In the genomic region with DNA sequence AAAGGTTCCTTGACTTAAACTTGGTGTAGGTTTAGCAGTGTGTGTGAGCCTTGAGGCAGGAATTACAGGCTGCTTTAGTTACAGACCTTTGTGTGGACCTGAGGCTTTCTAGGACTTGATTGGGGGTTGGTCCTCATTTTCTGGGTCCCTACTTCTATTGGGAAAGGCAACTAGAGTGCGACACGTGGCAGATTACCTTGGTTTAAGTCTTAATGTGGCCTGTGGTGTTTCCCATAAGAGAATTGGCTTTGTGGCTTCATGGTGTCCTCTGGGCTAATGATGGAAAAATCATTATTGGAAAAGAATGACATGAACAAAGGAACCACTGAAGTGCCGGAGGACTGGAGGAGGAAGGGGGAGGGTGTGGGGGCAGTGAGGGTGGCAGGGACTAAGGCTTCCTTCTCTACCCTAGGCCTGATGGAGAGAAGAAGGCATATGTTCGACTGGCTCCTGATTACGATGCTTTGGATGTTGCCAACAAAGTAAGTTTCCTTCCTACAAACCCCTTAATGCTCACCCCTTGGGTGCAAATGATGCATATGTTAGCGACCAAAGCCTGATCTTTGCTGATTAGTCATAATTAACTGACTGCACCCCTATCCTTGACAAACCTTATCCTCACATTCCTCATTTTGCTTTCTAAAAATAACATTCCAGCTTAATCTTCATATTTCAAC, we compare ENCODE assay signal across 12 cellular contexts. TPM values are rescaled to one million over a fixed set of nuclear protein-coding genes. Genes with fewer than 3 reads are reported as not detected.
DNase-seq lines count a peak whose midpoint lies in the region; ATAC-seq, FAIRE-seq and TF ChIP-seq lines count a peak whose summit lies in the region.
"Had no signal": no experiment of that assay in that cellular context is flagged by ENCODE, and none has a peak within 500 bp of the region (broad histone marks: within the 10 kb centered on the region; RNA-seq: fewer than 3 reads in every experiment).

No MANE protein-coding gene starts in this region.

- CTCF ChIA-PET in A549 (lab: Yijun Ruan, JAX) = interaction anchor here (1.0 to 17.5 kb wide), 3 partner anchors 25 to 392 kb away, joined by 3 to 977 read pairs (median 67); partner anchors contain the start of gene TRAF4

- no peak for TF ChIP-seq RAD21 in A549 (conservative IDR thresholded peaks at IDR 0.05 in 1 of 2, IDR thresholded peaks at IDR 0.05 in 1 of 2)

- no peak for TF ChIP-seq EP300 in A549 (IDR thresholded peaks at IDR 0.05)

- ATAC-seq in A549 (no peak), HG03439 (IDR thresholded peaks at IDR 0.05; ENCODE audit: unreplicated experiment) (no peak)

- TF ChIP-seq CTCF in A549 (IDR thresholded peaks at IDR 0.05) = no peak

- H3K4me1 ChIP-seq in A549 (peaks cover 50% of the 10 kb centered on the region), iPS-15b (ENCODE audit: control insufficient read depth, insufficient read depth, low read length) (peaks cover 12% of the 10 kb centered on the region)

- peaks cover 51% of the 10 kb centered on the region for H3K36me3 ChIP-seq in SK-N-MC (ENCODE audit: insufficient read depth, low read length)
- H3K36me3 ChIP-seq in iPS-15b (ENCODE audit: control insufficient read depth, insufficient read depth, low read length) = peaks cover 45% of the 10 kb centered on the region

- no peak for FAIRE-seq in A549 (lab: Jason Lieb, UNC)

- no peaks in the 10 kb centered on the region for H3K27me3 ChIP-seq in iPS-15b (ENCODE audit: control insufficient read depth, insufficient read depth, low read length)
- H3K27me3 ChIP-seq: testis had no signal

- WGBS in A549 (ENCODE audit: missing lambda C conversion rate) = 80% methylated on average over 6 of the region's 6 CpGs

- H3K27ac ChIP-seq in A549 = peak overlapping the region in 1 of 2 experiments; percentile 96; a peak in 3 of 6 replicates
- H3K27ac ChIP-seq in SK-N-MC = peak overlapping the region; percentile 89
- H3K27ac ChIP-seq: testis had no signal

- H3K4me3 ChIP-seq in A549 (peak overlapping the region; percentile 77; the same call in 2 of the 3 replicates), GM08714 (ENCODE audit: low read length) (peak overlapping the region; percentile 2; the same call in 1 of the 2 replicates), SK-N-MC (no peak overlapping the region), iPS-15b (ENCODE audit: low read depth, low read length) (peak overlapping the region; percentile 3)
- H3K4me3 ChIP-seq: testis had no signal

- no peak for TF ChIP-seq POLR2A in A549 (IDR thresholded peaks at IDR 0.05; ENCODE audit: low read length)

- H3K4me2 ChIP-seq in A549 = peak overlapping the region; percentile 92

- H3K9ac ChIP-seq in SK-N-MC (ENCODE audit: insufficient read length) (no peak overlapping the region), iPS-15b (ENCODE audit: low read depth, low read length) (no peak overlapping the region)

- H3K9me3 ChIP-seq in A549 (no peaks in the 10 kb centered on the region), SK-N-MC (ENCODE audit: low read depth, low read length) (no peaks in the 10 kb centered on the region), iPS-15b (ENCODE audit: control insufficient read depth, insufficient read depth, low read length) (no peaks in the 10 kb centered on the region)
- H3K9me3 ChIP-seq: testis had no signal

- POLR2A ChIA-PET in A549 (lab: Yijun Ruan, JAX) = interaction anchor here (0.7 to 1.4 kb wide), 2 partner anchors 30 to 79 kb away, joined by 3 read pairs; no protein-coding TSS in a partner anchor

- no peak for DNase-seq in A549 (ENCODE audit: low read depth in 1 of 2, low spot score in 1 of 2)
- DNase-seq in SK-N-MC (ENCODE audit: low read depth, low spot score) = no peak
- no peak for DNase-seq in middle frontal gyrus (ENCODE audit: extremely low spot score, low spot score)
- DNase-seq in cerebellar cortex (ENCODE audit: low spot score) = no peak
- DNase-seq in NCI-H510A treated with DMSO at 0.1 percent for 48 hours (lab: John Stamatoyannopoulos, UW) = no peak
- DNase-seq: head of caudate nucleus; NCI-H1417 treated with DMSO at 0.1 percent for 48 hours; stimulated activated CD4-positive, alpha-beta T cell treated with anti-CD3 and anti-CD28 coated beads, Interleukin-1b, Interleukin-23, amount 100 ng/mL, for 48 hours; testis had no signal

TF ChIP-seq in A549, 52 proteins besides CTCF, POLR2A, EP300 and RAD21:
- peak; percentile 66; the same call in 1 of the 2 replicates for TF ChIP-seq HOXA7 (CRISPR knock-in tag; IDR thresholded peaks at IDR 0.05)
- TF ChIP-seq JUNB (IDR thresholded peaks at IDR 0.05) = no peak
- peak; percentile 33 for TF ChIP-seq MAFK (IDR thresholded peaks at IDR 0.05; ENCODE audit: partially characterized antibody)
- peak; percentile 46 for TF ChIP-seq FOSB (CRISPR knock-in tag; IDR thresholded peaks at IDR 0.05)
- no peak; the same call in 1 of the 2 replicates for TF ChIP-seq TFCP2L1 (CRISPR knock-in tag; IDR thresholded peaks at IDR 0.05)
- no peak for TF ChIP-seq NR3C1 (IDR thresholded peaks at IDR 0.05)

RNA-seq across cellular contexts. Expression of gene TLCD1, which starts 2.7 kb away (rescaled TPM):
- polyA plus RNA-seq in A549 (2011; rRNA removed) (83.3 and 86.7 TPM in 2 replicates), A549 (2017; fragmentation: RNase III; extraction: RNeasy Plus Mini Kit Qiagen cat#74134 plus additional on column Dnase treatment) (36.7 to 43.9 TPM (median 37.7 TPM) in 3 replicates)
- 102 and 124 TPM in 2 replicates for polyA plus RNA-seq in A549 (2012; cell fraction: cytosol; rRNA removed)
- 56.4 and 64.3 TPM in 2 replicates for polyA plus RNA-seq in A549 (2012; cell fraction: nucleus; rRNA removed)
- polyA minus RNA-seq in A549 (2011; rRNA and poly(A)+ RNA removed) = 55.9 and 70.3 TPM in 2 replicates

RNA-seq across cellular contexts. Expression of gene RPL23A, which starts 3.5 kb away (rescaled TPM):
- polyA plus RNA-seq in A549 (2011; rRNA removed) (2,521 and 2,887 TPM in 2 replicates), A549 (2017; fragmentation: RNase III; extraction: RNeasy Plus Mini Kit Qiagen cat#74134 plus additional on column Dnase treatment) (1,026 to 1,151 TPM (median 1,061 TPM) in 3 replicates)
- polyA plus RNA-seq in A549 (2012; cell fraction: cytosol; rRNA removed) = 981 and 1,405 TPM in 2 replicates
- 284 and 498 TPM in 2 replicates for polyA plus RNA-seq in A549 (2012; cell fraction: nucleus; rRNA removed)
- 955 and 1,173 TPM in 2 replicates for polyA minus RNA-seq in A549 (2011; rRNA and poly(A)+ RNA removed)

RNA-seq across cellular contexts. Expression of gene NEK8, which starts 5.3 kb away (rescaled TPM):
- 5.1 and 7.7 TPM in 2 replicates for polyA plus RNA-seq in A549 (2011; rRNA removed)
- 7.1 and 7.7 TPM in 2 replicates for polyA plus RNA-seq in A549 (2012; cell fraction: cytosol; rRNA removed)
- polyA plus RNA-seq in A549 (2012; cell fraction: nucleus; rRNA removed) = 18.7 and 22.2 TPM in 2 replicates
- 4.2 to 5.8 TPM (median 5.3 TPM) in 3 replicates for polyA plus RNA-seq in A549 (2017; fragmentation: RNase III; extraction: RNeasy Plus Mini Kit Qiagen cat#74134 plus additional on column Dnase treatment)
- 11.4 and 16.4 TPM in 2 replicates for polyA minus RNA-seq in A549 (2011; rRNA and poly(A)+ RNA removed)

RNA-seq across cellular contexts. Expression of gene RAB34, which starts 5.6 kb away (rescaled TPM):
- polyA plus RNA-seq in A549 (2011; rRNA removed) = 288 and 328 TPM in 2 replicates
- polyA plus RNA-seq in A549 (2012; cell fraction: cytosol; rRNA removed) = 306 and 359 TPM in 2 replicates
- polyA plus RNA-seq in A549 (2012; cell fraction: nucleus; rRNA removed) = 404 and 498 TPM in 2 replicates
- 207 to 212 TPM (median 211 TPM) in 3 replicates for polyA plus RNA-seq in A549 (2017; fragmentation: RNase III; extraction: RNeasy Plus Mini Kit Qiagen cat#74134 plus additional on column Dnase treatment)
- 241 and 290 TPM in 2 replicates for polyA minus RNA-seq in A549 (2011; rRNA and poly(A)+ RNA removed)

RNA-seq across cellular contexts. Expression of gene PROCA1, which starts 11.6 kb away (rescaled TPM):
- polyA plus RNA-seq in A549 (2011; rRNA removed) (3.8 and 4.0 TPM in 2 replicates), A549 (2017; fragmentation: RNase III; extraction: RNeasy Plus Mini Kit Qiagen cat#74134 plus additional on column Dnase treatment) (2.5 to 4.9 TPM (median 4.2 TPM) in 3 replicates)
- polyA plus RNA-seq in A549 (2012; cell fraction: cytosol; rRNA removed) = 4.9 and 5.3 TPM in 2 replicates
- polyA plus RNA-seq in A549 (2012; cell fraction: nucleus; rRNA removed) = 20.2 and 24.0 TPM in 2 replicates
- polyA minus RNA-seq in A549 (2011; rRNA and poly(A)+ RNA removed) = 2.0 and 3.1 TPM in 2 replicates
